Comparison of ENCODE assay signal across 13 cellular contexts in the genomic region with DNA sequence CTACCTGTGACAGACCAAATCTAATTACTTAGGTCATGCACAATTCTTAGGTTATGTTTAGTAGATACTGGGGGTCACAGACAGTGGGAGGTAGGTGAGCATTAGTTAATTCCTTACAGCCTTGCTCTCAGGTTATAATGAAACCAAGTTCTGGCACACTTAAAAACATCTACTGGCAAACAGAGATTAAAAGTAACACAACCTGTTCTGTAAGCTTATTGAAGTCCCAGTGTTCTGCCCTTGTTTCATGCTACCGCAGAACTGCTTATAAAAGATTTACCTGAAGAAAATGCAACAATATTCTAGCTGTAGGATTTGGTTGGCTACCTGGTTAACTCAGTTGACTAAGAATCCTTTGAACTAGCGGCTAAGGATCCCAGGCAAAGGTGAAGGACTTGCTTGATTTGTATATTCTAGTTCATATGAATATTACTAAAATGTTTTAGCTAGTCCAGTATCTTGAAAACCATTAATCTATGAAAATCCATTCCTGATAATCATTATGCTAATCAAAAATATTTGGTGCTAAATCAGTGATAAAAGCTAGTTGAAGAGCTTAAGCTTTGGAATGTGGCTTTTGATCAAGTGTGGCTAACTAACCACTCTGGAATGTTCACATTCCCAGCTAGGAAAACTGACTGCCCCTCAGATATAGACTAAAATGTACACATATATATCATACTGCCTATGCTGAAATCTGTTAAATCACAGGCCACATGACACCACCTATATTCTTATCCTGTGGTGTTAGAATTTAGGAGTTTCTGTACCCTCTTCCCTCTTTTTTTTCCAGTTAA. TPM values are rescaled to one million over a fixed set of nuclear protein-coding genes. Genes with fewer than 3 reads are reported as not detected.
A peak's percentile ranks its signal among the peaks of the same experiment; 100 is the strongest.
DNase-seq lines count a peak whose midpoint lies in the region; ATAC-seq, FAIRE-seq and TF ChIP-seq lines count a peak whose summit lies in the region.
"Had no signal": no experiment of that assay in that cellular context is flagged by ENCODE, and none has a peak within 500 bp of the region (broad histone marks: within the 10 kb centered on the region; RNA-seq: fewer than 3 reads in every experiment).

No MANE protein-coding gene starts in this region.

- no peaks in the 10 kb centered on the region for H4K20me1 ChIP-seq in GM12878 (ENCODE audit: control insufficient read depth, insufficient read depth)

- RAD21 ChIA-PET in GM12878 (lab: Charles Lee; ENCODE audit: unreplicated experiment) = no interaction called here

- H3K9ac ChIP-seq in GM12878 (ENCODE audit: control insufficient read depth, insufficient read depth, low read length) = no peak overlapping the region

- H3K9me3 ChIP-seq in GM12878 (replicated peaks; ENCODE audit: control insufficient read depth, insufficient read depth, low read length) (no peaks in the 10 kb centered on the region), upper lobe of left lung (no peaks in the 10 kb centered on the region)

- H3K27ac ChIP-seq in GM12878 (ENCODE audit: control insufficient read depth, insufficient read depth) (no peak overlapping the region), upper lobe of left lung (peak overlapping the region; percentile 16 to 46 (median 34))

- TF ChIP-seq POLR2A in GM12878 (IDR thresholded peaks at IDR 0.05; ENCODE audit: low read depth, low read length) (no peak), upper lobe of left lung (IDR thresholded peaks at IDR 0.05) (no peak)

- TF ChIP-seq CTCF in GM12878 (IDR thresholded peaks at IDR 0.05 in 2 of 3, conservative IDR thresholded peaks at IDR 0.05 in 1 of 3; ENCODE audit: control insufficient read depth in 2 of 3, extremely low read depth in 1 of 3, insufficient read depth in 1 of 3, low read depth in 3 of 3, low read length in 3 of 3) (no peak), upper lobe of left lung (IDR thresholded peaks at IDR 0.05) (no peak)

- SMC1A ChIA-PET in GM12878 (lab: Charles Lee; ENCODE audit: uncharacterized antibody, unreplicated experiment) = interaction anchor here (0.6 to 2.0 kb wide), 4 partner anchors 9 to 52 kb away, joined by 3 to 7 read pairs (median 3); no protein-coding TSS in a partner anchor

- peak; percentile 42 for DNase-seq in HT1080 (ENCODE audit: low read depth)
- DNase-seq in GM12878 (ENCODE audit: low read depth, low spot score) = no peak
- DNase-seq in kidney glomerular epithelial cell (lab: John Stamatoyannopoulos, UW) = peak; percentile 10
- no peak for DNase-seq in upper lobe of left lung
- no peak for DNase-seq in superior temporal gyrus (ENCODE audit: extremely low spot score)
- no peak for DNase-seq in NOMO-1 treated with dmso at 0.1 percent for 144 hours (lab: John Stamatoyannopoulos, UW; ENCODE audit: unreplicated experiment)
- DNase-seq: CD4-positive, alpha-beta memory T cell; GOT3; naive thymus-derived CD4-positive, alpha-beta T cell; NCI-H2171 treated with DMSO at 0.1 percent for 48 hours had no signal

- CTCF ChIA-PET in GM12878 (lab: Yijun Ruan, JAX) = interaction anchor here (1.2 kb wide), 1 partner anchor 18 kb away, joined by 3 read pairs; no protein-coding TSS in a partner anchor

- WGBS in GM12878 (ENCODE audit: insufficient coverage, insufficient replicate concordance, low lambda C conversion rate, missing lambda C conversion rate) = 68% methylated on average over 2 of the region's 2 CpGs
- 79 to 89% methylated on average over 2 of the region's 2 CpGs for WGBS in upper lobe of left lung, 2 donors

- H3K36me3 ChIP-seq in GM12878 (ENCODE audit: control insufficient read depth in 2 of 2, insufficient read depth in 2 of 2, low read length in 1 of 2) (peaks cover 0 to 4% of the 10 kb centered on the region in 2 experiments; a peak in 3 of 4 replicates), upper lobe of left lung (peaks cover 0 to 13% (median 2%) of the 10 kb centered on the region in 4 donors)

- H3K4me3 ChIP-seq in GM12878 (no peak overlapping the region), upper lobe of left lung (no peak overlapping the region)

- no TSS peak for BruUV-seq in GM12878 (replicated peaks; lab: Mats Ljungman, UMichigan)

- H3K27me3 ChIP-seq in GM12878 (replicated peaks in 1 of 2; ENCODE audit: control insufficient read depth in 2 of 2, insufficient read depth in 2 of 2, low read length in 1 of 2) (no peaks in the 10 kb centered on the region), upper lobe of left lung (no peaks in the 10 kb centered on the region)

- TF ChIP-seq EP300 in GM12878 (IDR thresholded peaks at IDR 0.05; ENCODE audit: borderline replicate concordance in 1 of 2, control insufficient read depth in 1 of 2, low read depth in 2 of 2, low read length in 2 of 2) = no peak
- TF ChIP-seq EP300 in upper lobe of left lung (IDR thresholded peaks at IDR 0.05) = no peak

- no peak overlapping the region for H2AFZ ChIP-seq in GM12878 (ENCODE audit: control insufficient read depth, low read depth, low read length)

- peak; percentile 38 for ATAC-seq in GM12878
- ATAC-seq in upper lobe of left lung (ENCODE audit: low FRiP score in 2 of 2) = peak in 1 of 2 donors; percentile 49
- ATAC-seq in HG02610 (IDR thresholded peaks at IDR 0.05; ENCODE audit: unreplicated experiment) = no peak
- ATAC-seq: naive thymus-derived CD4-positive, alpha-beta T cell; sciatic nerve; WTC11 had no signal

- FAIRE-seq in GM12878 (lab: Jason Lieb, UNC) = no peak

- H3K4me1 ChIP-seq in GM12878 (ENCODE audit: control insufficient read depth, insufficient read depth, low read length) (no peaks in the 10 kb centered on the region; the same call in 1 of the 2 replicates), upper lobe of left lung (peaks cover 0 to 9% (median 4%) of the 10 kb centered on the region in 4 donors)

- TF ChIP-seq RAD21 in GM12878 (IDR thresholded peaks at IDR 0.05; ENCODE audit: insufficient read depth, low read depth, low read length) = no peak

- H3K4me2 ChIP-seq in GM12878 (ENCODE audit: control insufficient read depth, insufficient read depth) = no peak overlapping the region; the same call in 1 of the 2 replicates

- H3K79me2 ChIP-seq in GM12878 (ENCODE audit: control insufficient read depth, insufficient read depth, low read length) = peaks cover 14% of the 10 kb centered on the region

- intact Hi-C loops in GM12878 (cut with micrococcal nuclease; ENCODE audit: unreplicated experiment) = no loop called here

- in situ Hi-C loops in GM12878 (cut with MboI) = no loop called here

- POLR2A ChIA-PET in GM12878 (lab: Charles Lee) = no interaction called here

RNA-seq across cellular contexts. Expression of a gene that starts 7.2 kb away (rescaled TPM):
- total RNA-seq in HT1080 (2014; rRNA removed; shearing (Covaris generic)) = 26.7 and 27.7 TPM in 2 replicates
- polyA plus RNA-seq in HT1080 (2015; cell fraction: cytosol; rRNA removed) = 12.2 and 13.8 TPM in 2 replicates
- 23.8 and 29.5 TPM in 2 replicates for polyA plus RNA-seq in HT1080 (2015; cell fraction: nucleus; rRNA removed)
- total RNA-seq in GM12878 (2013; cell fraction: nucleolus; rRNA removed) = 26.1 and 27.3 TPM in 2 replicates
- total RNA-seq in GM12878 (2014; rRNA removed) (22.2 and 25.3 TPM in 2 replicates), GM12878 (2014; rRNA removed; fragmentation: Illumina TruSeq; extraction: Trizol) (35.3 and 36.2 TPM in 2 replicates), GM12878 (2021) (18.6 and 19.0 TPM in 2 replicates), upper lobe of left lung (10 to 100 TPM in 4 of 6 donors, 1 to 10 TPM in 2; 3.4 to 18.5 (median 13.1) TPM)
- polyA plus RNA-seq in GM12878 (2011; ENCODE audit: low read depth) = 11.3 TPM
- polyA plus RNA-seq in GM12878 (2011; rRNA removed) (70.7 and 101 TPM in 2 replicates), GM12878 (2014; fragmentation: Illumina TruSeq; extraction: Trizol) (28.7 and 35.2 TPM in 2 replicates), GM12878 (2014; fragmentation: Nextera tagmentation; extraction: Ambion mirVana) (10 to 100 TPM; 50.8 to 70.0 TPM), GM12878 (2014; rRNA removed) (22.7 and 24.2 TPM in 2 replicates), GM12878 (2016; fragmentation: Nextera tagmentation; extraction: Ambion mirVana) (10 to 100 TPM; 42.0 to 49.5 TPM)
- polyA plus RNA-seq in GM12878 (2011; cell fraction: cytosol; rRNA removed) = 20.9 and 25.1 TPM in 2 replicates
- polyA plus RNA-seq in GM12878 (2011; cell fraction: nucleus; rRNA removed) = 32.3 and 34.1 TPM in 2 replicates
- polyA plus RNA-seq in GM12878 (2012) = 19.8 and 22.8 TPM in 2 replicates
- polyA minus RNA-seq in GM12878 (2011; rRNA and poly(A)+ RNA removed) = 24.3 and 26.5 TPM in 2 replicates
- polyA minus RNA-seq in GM12878 (2011; cell fraction: cytosol; rRNA and poly(A)+ RNA removed) = 14.6 and 23.3 TPM in 2 replicates
- 49.7 and 70.8 TPM in 2 replicates for polyA minus RNA-seq in GM12878 (2011; cell fraction: nucleus; rRNA and poly(A)+ RNA removed)

RNA-seq across cellular contexts. Expression of a gene that starts 7.3 kb away (rescaled TPM):
- 5.2 and 5.8 TPM in 2 replicates for total RNA-seq in HT1080 (2014; rRNA removed; shearing (Covaris generic))
- 5.5 and 7.1 TPM in 2 replicates for polyA plus RNA-seq in HT1080 (2015; cell fraction: cytosol; rRNA removed)
- 55.7 and 61.5 TPM in 2 replicates for polyA plus RNA-seq in HT1080 (2015; cell fraction: nucleus; rRNA removed)
- total RNA-seq in GM12878 (2013; cell fraction: nucleolus; rRNA removed) = 75.3 and 76.7 TPM in 2 replicates
- 17.5 and 20.1 TPM in 2 replicates for total RNA-seq in GM12878 (2014; rRNA removed)
- total RNA-seq in GM12878 (2014; rRNA removed; fragmentation: Illumina TruSeq; extraction: Trizol) = 19.5 and 21.5 TPM in 2 replicates
- 13.2 and 17.1 TPM in 2 replicates for total RNA-seq in GM12878 (2021)
- 12.3 TPM for polyA plus RNA-seq in GM12878 (2011; ENCODE audit: low read depth)
- 35.5 and 55.9 TPM in 2 replicates for polyA plus RNA-seq in GM12878 (2011; rRNA removed)
- 13.2 and 13.5 TPM in 2 replicates for polyA plus RNA-seq in GM12878 (2011; cell fraction: cytosol; rRNA removed)
- 27.6 and 32.9 TPM in 2 replicates for polyA plus RNA-seq in GM12878 (2011; cell fraction: nucleus; rRNA removed)
- polyA plus RNA-seq in GM12878 (2012) = 15.7 and 15.9 TPM in 2 replicates
- polyA plus RNA-seq in GM12878 (2014; fragmentation: Illumina TruSeq; extraction: Trizol) = 23.1 and 35.6 TPM in 2 replicates
- 1 to 10 TPM; 7.8 to 9.0 TPM for polyA plus RNA-seq in GM12878 (2014; fragmentation: Nextera tagmentation; extraction: Ambion mirVana)
- polyA plus RNA-seq in GM12878 (2014; rRNA removed) = 25.8 and 38.6 TPM in 2 replicates
- polyA plus RNA-seq in GM12878 (2016; fragmentation: Nextera tagmentation; extraction: Ambion mirVana) = 10 to 100 TPM; 12.6 to 15.1 TPM
- polyA minus RNA-seq in GM12878 (2011; rRNA and poly(A)+ RNA removed) = 6.4 and 9.4 TPM in 2 replicates
- polyA minus RNA-seq in GM12878 (2011; cell fraction: cytosol; rRNA and poly(A)+ RNA removed) = 4.2 and 5.2 TPM in 2 replicates
- polyA minus RNA-seq in GM12878 (2011; cell fraction: nucleus; rRNA and poly(A)+ RNA removed) = 9.6 and 11.5 TPM in 2 replicates
- total RNA-seq in upper lobe of left lung = 10 to 100 TPM in 1 of 6 donors, 1 to 10 TPM in 5; 4.9 to 11.5 (median 6.8) TPM

RNA-seq across cellular contexts. Expression of a gene that starts 53.8 kb away (rescaled TPM):
- total RNA-seq in HT1080 (2014; rRNA removed; shearing (Covaris generic)) = 38.8 and 55.1 TPM in 2 replicates
- polyA plus RNA-seq in HT1080 (2015; cell fraction: cytosol; rRNA removed) = 49.9 and 57.2 TPM in 2 replicates
- 56.3 and 57.9 TPM in 2 replicates for polyA plus RNA-seq in HT1080 (2015; cell fraction: nucleus; rRNA removed)
- total RNA-seq in GM12878 (2013; cell fraction: nucleolus; rRNA removed) = 22.0 and 22.3 TPM in 2 replicates
- total RNA-seq in GM12878 (2014; rRNA removed) (19.5 and 19.7 TPM in 2 replicates), GM12878 (2014; rRNA removed; fragmentation: Illumina TruSeq; extraction: Trizol) (22.2 and 22.3 TPM in 2 replicates), GM12878 (2021) (33.2 and 33.6 TPM in 2 replicates), upper lobe of left lung (10 to 100 TPM; 23.1 to 69.9 (median 34.2) TPM)
- polyA plus RNA-seq in GM12878 (2011; ENCODE audit: low read depth) = 17.9 TPM
- polyA plus RNA-seq in GM12878 (2011; rRNA removed) (19.2 and 23.5 TPM in 2 replicates), GM12878 (2014; fragmentation: Illumina TruSeq; extraction: Trizol) (22.2 and 28.2 TPM in 2 replicates), GM12878 (2014; fragmentation: Nextera tagmentation; extraction: Ambion mirVana) (10 to 100 TPM in 1 of 2 experiments, 1 to 10 TPM in 1; 5.7 to 11.8 TPM), GM12878 (2014; rRNA removed) (20.8 and 21.1 TPM in 2 replicates), GM12878 (2016; fragmentation: Nextera tagmentation; extraction: Ambion mirVana) (10 to 100 TPM; 35.0 to 36.2 TPM)
- polyA plus RNA-seq in GM12878 (2011; cell fraction: cytosol; rRNA removed) = 12.1 and 13.8 TPM in 2 replicates
- polyA plus RNA-seq in GM12878 (2011; cell fraction: nucleus; rRNA removed) = 11.3 and 12.5 TPM in 2 replicates
- 17.7 and 18.7 TPM in 2 replicates for polyA plus RNA-seq in GM12878 (2012)
- polyA minus RNA-seq in GM12878 (2011; rRNA and poly(A)+ RNA removed) = 8.8 and 9.1 TPM in 2 replicates
- polyA minus RNA-seq in GM12878 (2011; cell fraction: cytosol; rRNA and poly(A)+ RNA removed) = 5.2 and 7.6 TPM in 2 replicates
- polyA minus RNA-seq in GM12878 (2011; cell fraction: nucleus; rRNA and poly(A)+ RNA removed) = 2.8 and 3.7 TPM in 2 replicates

Comparison
In these comparisons a context has a peak if more than half of its experiments do, and no peak if none do; other contexts are left out.
1. DNase-seq: peak in HT1080 (single experiment) and kidney glomerular epithelial cell (single experiment); none in GM12878 (single experiment), upper lobe of left lung (0 of 2), superior temporal gyrus (single experiment) and NOMO-1 treated with dmso at 0.1 percent for 144 hours (single experiment).